18 cellular contexts compared by ENCODE assay signal in genomic region chr14:97824218-97824617, GRCh38.
"Had no signal": no experiment of that assay in that cellular context is flagged by ENCODE, and none has a peak within 500 bp of the region (broad histone marks: within the 10 kb centered on the region; RNA-seq: fewer than 3 reads in every experiment).

No MANE protein-coding gene starts in this region.

- H3K4me3 Mint-ChIP-seq: activated naive CD8-positive, alpha-beta T cell treated with anti-CD3 and anti-CD28 coated beads for 36 hours; dendritic cell treated with granulocyte-macrophage colony-stimulating factor and Interleukin-4, amounts not matched to agents 40 ng/mL and 50 ng/mL, for 4 days; memory B cell; neural progenitor cell; type B pancreatic cell had no signal

- H3K9ac ChIP-seq: neural progenitor cell, parathyroid adenoma had no signal

- H3K27me3 Mint-ChIP-seq: activated naive CD8-positive, alpha-beta T cell treated with anti-CD3 and anti-CD28 coated beads for 36 hours; dendritic cell treated with granulocyte-macrophage colony-stimulating factor and Interleukin-4, amounts not matched to agents 40 ng/mL and 50 ng/mL, for 4 days had no signal

- H3K27ac Mint-ChIP-seq: activated naive CD8-positive, alpha-beta T cell treated with anti-CD3 and anti-CD28 coated beads for 36 hours; dendritic cell treated with granulocyte-macrophage colony-stimulating factor and Interleukin-4, amounts not matched to agents 40 ng/mL and 50 ng/mL, for 4 days; memory B cell; neural progenitor cell; type B pancreatic cell had no signal

- H3K4me1 ChIP-seq: esophagus squamous epithelium, neural progenitor cell, parathyroid adenoma, right lobe of liver, stomach had no signal

- H3K36me3 ChIP-seq: esophagus squamous epithelium, neural progenitor cell, right lobe of liver, stomach, WERI-Rb-1 had no signal

- H3K4me2 ChIP-seq: neural progenitor cell had no signal

- H3K4me1 Mint-ChIP-seq: activated naive CD8-positive, alpha-beta T cell treated with anti-CD3 and anti-CD28 coated beads for 36 hours; memory B cell; neural progenitor cell had no signal

- DNase-seq: activated CD4-positive, alpha-beta T cell treated with anti-CD3 and anti-CD28 coated beads for 1 hour; activated CD8-positive, alpha-beta memory T cell treated with anti-CD3 and anti-CD28 coated beads for 24 hours; activated gamma-delta T cell treated with Interleukin-2 at 50 U/mL for 16 hours; activated naive CD8-positive, alpha-beta T cell treated with anti-CD3 and anti-CD28 coated beads for 36 hours; amniotic stem cell; effector CD8-positive, alpha-beta T cell; esophagus squamous epithelium; right lobe of liver; small intestine; stimulated activated CD4-positive, alpha-beta T cell treated with anti-CD3 and anti-CD28 coated beads, Interleukin-15, amount 100 ng/mL, for 24 hours; stimulated activated CD4-positive, alpha-beta T cell treated with anti-CD3 and anti-CD28 coated beads, Interleukin-2, amount 100 ng/mL, for 48 hours; stomach; WERI-Rb-1 had no signal

- H3K36me3 Mint-ChIP-seq: memory B cell, neural progenitor cell, type B pancreatic cell had no signal

- H3K27me3 ChIP-seq: esophagus squamous epithelium, neural progenitor cell, right lobe of liver, stomach had no signal

- H3K9me3 ChIP-seq: esophagus squamous epithelium, right lobe of liver had no signal

- H3K27ac ChIP-seq: esophagus squamous epithelium, neural progenitor cell, parathyroid adenoma, right lobe of liver, stomach, WERI-Rb-1 had no signal

- H3K4me3 ChIP-seq: esophagus squamous epithelium, neural progenitor cell, right lobe of liver, stomach had no signal

- H3K79me2 ChIP-seq: parathyroid adenoma had no signal

- H2AFZ ChIP-seq: neural progenitor cell, parathyroid adenoma had no signal
